Comparison of ENCODE assay signal across 14 cellular contexts in genomic region chr18:6650063-6650462, GRCh38.
DNase-seq lines count a peak whose midpoint lies in the region; ATAC-seq, FAIRE-seq and TF ChIP-seq lines count a peak whose summit lies in the region.
"Had no signal": no experiment of that assay in that cellular context is flagged by ENCODE, and none has a peak within 500 bp of the region (broad histone marks: within the 10 kb centered on the region; RNA-seq: fewer than 3 reads in every experiment).

No MANE protein-coding gene starts in this region.

- ATAC-seq in pancreas, result peak; percentile 77 to 94 (median 82)
- ATAC-seq: Panc1 had no signal

- no peaks in the 10 kb centered on the region for H3K4me1 Mint-ChIP-seq in activated T-helper 1 cell treated with anti-CD3 and anti-CD28 coated beads, Interleukin-12 subunit alpha, Interleukin-12 subunit beta, Interleukin-2, Interleukin-4 antibody, amounts not matched to agents 30 ng/mL and 10 ng/mL and 1 ng/mL, durations not matched to agents 14 hours and 24 hours and 36 hours (ENCODE audit: low read depth)
- H3K4me1 Mint-ChIP-seq: IgD-negative memory B cell had no signal

- no peaks in the 10 kb centered on the region for H3K27me3 Mint-ChIP-seq in activated T-helper 1 cell treated with anti-CD3 and anti-CD28 coated beads, Interleukin-12 subunit alpha, Interleukin-12 subunit beta, Interleukin-2, Interleukin-4 antibody, amounts not matched to agents 30 ng/mL and 10 ng/mL and 1 ng/mL, durations not matched to agents 14 hours and 24 hours and 36 hours (ENCODE audit: insufficient read depth)
- H3K27me3 Mint-ChIP-seq: IgD-negative memory B cell had no signal

- no peaks in the 10 kb centered on the region for H3K36me3 ChIP-seq in pancreas
- no peaks in the 10 kb centered on the region for H3K36me3 ChIP-seq in HAP-1 (replicated peaks)
- no peaks in the 10 kb centered on the region for H3K36me3 ChIP-seq in esophagus squamous epithelium

- H3K36me3 Mint-ChIP-seq in activated T-helper 1 cell treated with anti-CD3 and anti-CD28 coated beads, Interleukin-12 subunit alpha, Interleukin-12 subunit beta, Interleukin-2, Interleukin-4 antibody, amounts not matched to agents 30 ng/mL and 10 ng/mL and 1 ng/mL, durations not matched to agents 14 hours and 24 hours and 36 hours (ENCODE audit: low read depth), result no peaks in the 10 kb centered on the region
- H3K36me3 Mint-ChIP-seq: IgD-negative memory B cell had no signal

- H3K4me1 ChIP-seq in pancreas (peaks cover 7 to 22% (median 17%) of the 10 kb centered on the region in 3 donors), HAP-1 (no peaks in the 10 kb centered on the region), esophagus squamous epithelium (peaks cover 3 to 31% (median 8%) of the 10 kb centered on the region in 3 donors)

- WGBS in pancreas, 2 donors, result 4 to 9% methylated on average over 3 of the region's 3 CpGs
- 14 to 19% methylated on average over 3 of the region's 3 CpGs for WGBS in esophagus squamous epithelium, 2 donors

- H3K4me3 ChIP-seq in pancreas, result no peak overlapping the region
- H3K4me3 ChIP-seq in HAP-1, result no peak overlapping the region
- H3K4me3 ChIP-seq in esophagus squamous epithelium, result no peak overlapping the region

- peak; percentile 77 for DNase-seq in NCI-H1092 (lab: John Stamatoyannopoulos, UW)
- peak; percentile 2 for DNase-seq in NCI-H2081 treated with DMSO at 0.1 percent for 48 hours (lab: John Stamatoyannopoulos, UW)
- DNase-seq in activated T-helper 1 cell treated with anti-CD3 and anti-CD28 coated beads, Interleukin-12 subunit alpha, Interleukin-12 subunit beta, Interleukin-2, Interleukin-4 antibody, amounts not matched to agents 30 ng/mL and 10 ng/mL and 1 ng/mL, durations not matched to agents 14 hours and 24 hours and 36 hours (ENCODE audit: low spot score), result no peak
- DNase-seq in pancreas, result peak; percentile 57 to 80 (median 74)
- DNase-seq in HAP-1 (ENCODE audit: low spot score in 2 of 2), result no peak
- DNase-seq in dedifferentiated amniotic fluid mesenchymal stem cell (ENCODE audit: extremely low spot score), result no peak
- no peak for DNase-seq in esophagus squamous epithelium (lab: John Stamatoyannopoulos, UW)
- DNase-seq: DMS53, HCEC 1CT, Kasumi-1, NCI-H1436, NCI-H446 treated with DMSO at 0.1 percent for 48 hours had no signal

- peak overlapping the region in 2 of 4 donors; percentile 36 to 46 for H3K27ac ChIP-seq in pancreas
- H3K27ac ChIP-seq in esophagus squamous epithelium, result no peak overlapping the region

- in situ Hi-C loops in HAP-1 (cut with MboI; ENCODE audit: low sequenced_read_pairs), result no loop called here

- FAIRE-seq in pancreas (lab: Jason Lieb, UNC), result no peak

- intact Hi-C loops in activated T-helper 1 cell treated with anti-CD3 and anti-CD28 coated beads, Interleukin-12 subunit alpha, Interleukin-12 subunit beta, Interleukin-2, Interleukin-4 antibody, amounts not matched to agents 30 ng/mL and 10 ng/mL and 1 ng/mL, durations not matched to agents 14 hours and 24 hours and 36 hours (cut with micrococcal nuclease), result no loop called here
- intact Hi-C loops in pancreas (cut with DNase I), result no loop called here
- intact Hi-C loops in esophagus squamous epithelium (cut with DNase I), result no loop called here

- H3K27ac Mint-ChIP-seq in activated T-helper 1 cell treated with anti-CD3 and anti-CD28 coated beads, Interleukin-12 subunit alpha, Interleukin-12 subunit beta, Interleukin-2, Interleukin-4 antibody, amounts not matched to agents 30 ng/mL and 10 ng/mL and 1 ng/mL, durations not matched to agents 14 hours and 24 hours and 36 hours, result peak overlapping the region; percentile 8
- H3K27ac Mint-ChIP-seq: IgD-negative memory B cell had no signal

- H3K27me3 ChIP-seq in pancreas (no peaks in the 10 kb centered on the region), HAP-1 (ENCODE audit: low read depth) (no peaks in the 10 kb centered on the region), esophagus squamous epithelium (no peaks in the 10 kb centered on the region)

- TF ChIP-seq CTCF in pancreas (IDR thresholded peaks at IDR 0.05), result no peak
- no peak for TF ChIP-seq CTCF in esophagus squamous epithelium (IDR thresholded peaks at IDR 0.05)

- TF ChIP-seq POLR2A in esophagus squamous epithelium (IDR thresholded peaks at IDR 0.05), result no peak

- no peak overlapping the region for H3K4me3 Mint-ChIP-seq in activated T-helper 1 cell treated with anti-CD3 and anti-CD28 coated beads, Interleukin-12 subunit alpha, Interleukin-12 subunit beta, Interleukin-2, Interleukin-4 antibody, amounts not matched to agents 30 ng/mL and 10 ng/mL and 1 ng/mL, durations not matched to agents 14 hours and 24 hours and 36 hours
- H3K4me3 Mint-ChIP-seq: IgD-negative memory B cell had no signal

- H3K9me3 Mint-ChIP-seq in activated T-helper 1 cell treated with anti-CD3 and anti-CD28 coated beads, Interleukin-12 subunit alpha, Interleukin-12 subunit beta, Interleukin-2, Interleukin-4 antibody, amounts not matched to agents 30 ng/mL and 10 ng/mL and 1 ng/mL, durations not matched to agents 14 hours and 24 hours and 36 hours, result peaks cover 12% of the 10 kb centered on the region

- H3K9me3 ChIP-seq in pancreas, result no peaks in the 10 kb centered on the region
- no peaks in the 10 kb centered on the region for H3K9me3 ChIP-seq in HAP-1
- H3K9me3 ChIP-seq in esophagus squamous epithelium, result no peaks in the 10 kb centered on the region

Comparison
In these comparisons a context has a peak if more than half of its experiments do, and no peak if none do; other contexts are left out.
1. DNase-seq: peak in NCI-H1092 (single experiment), NCI-H2081 treated with DMSO at 0.1 percent for 48 hours (single experiment) and pancreas (6 of 6); none in activated T-helper 1 cell treated with anti-CD3 and anti-CD28 coated beads, Interleukin-12 subunit alpha, Interleukin-12 subunit beta, Interleukin-2, Interleukin-4 antibody, amounts not matched to agents 30 ng/mL and 10 ng/mL and 1 ng/mL, durations not matched to agents 14 hours and 24 hours and 36 hours (single experiment), HAP-1 (0 of 2), dedifferentiated amniotic fluid mesenchymal stem cell (single experiment) and esophagus squamous epithelium (single experiment).